8 cellular contexts compared by ENCODE assay signal in genomic region chr13:27533155-27533643, GRCh38.
A peak's percentile ranks its signal among the peaks of the same experiment; 100 is the strongest.
DNase-seq lines count a peak whose midpoint lies in the region; ATAC-seq and TF ChIP-seq lines count a peak whose summit lies in the region.

No MANE protein-coding gene starts in this region.

- DNase-seq in GOT3 (lab: John Stamatoyannopoulos, UW), result peak; percentile 50
- DNase-seq in activated T-cell treated with anti-CD3 and anti-CD28 coated beads, Interleukin-2, amount 50 U/mL, for 48 hours, result peak; percentile 64 to 70
- no peak for DNase-seq in esophagus squamous epithelium (lab: John Stamatoyannopoulos, UW)
- peak; percentile 88 for DNase-seq in myocyte (ENCODE audit: low read depth)
- peak; percentile 10 for DNase-seq in stimulated activated naive B cell treated with anti-CD40 and anti-IgM and Interleukin-4, amounts not matched to agents 10 μg/mL and 1 μg/mL and 100 μg/mL, for 72 hours
- no peak for DNase-seq in cortex of kidney (lab: John Stamatoyannopoulos, UW)

- H3K4me3 Mint-ChIP-seq in stimulated activated naive B cell treated with anti-CD40 and anti-IgM and Interleukin-4, amounts not matched to agents 10 μg/mL and 1 μg/mL and 100 μg/mL, for 72 hours, result peak overlapping the region in 1 of 2 donors; percentile 68

- H3K9ac ChIP-seq in OCI-LY3 (ENCODE audit: low read length), result no peak overlapping the region

- no peaks in the 10 kb centered on the region for H3K27me3 ChIP-seq in OCI-LY3 (ENCODE audit: low read depth, low read length)
- no peaks in the 10 kb centered on the region for H3K27me3 ChIP-seq in esophagus squamous epithelium

- peaks cover 0 to 11% of the 10 kb centered on the region in 2 donors for H3K36me3 Mint-ChIP-seq in stimulated activated naive B cell treated with anti-CD40 and anti-IgM and Interleukin-4, amounts not matched to agents 10 μg/mL and 1 μg/mL and 100 μg/mL, for 72 hours

- no peak for TF ChIP-seq POLR2A in esophagus squamous epithelium (IDR thresholded peaks at IDR 0.05)

- H3K4me2 ChIP-seq in OCI-LY3 (ENCODE audit: low read length), result peak overlapping the region; percentile 18; the same call in 1 of the 2 replicates

- peaks cover 0 to 4% of the 10 kb centered on the region in 2 donors for H3K9me3 Mint-ChIP-seq in stimulated activated naive B cell treated with anti-CD40 and anti-IgM and Interleukin-4, amounts not matched to agents 10 μg/mL and 1 μg/mL and 100 μg/mL, for 72 hours

- H3K4me3 ChIP-seq in OCI-LY3 (ENCODE audit: low read length) (no peak overlapping the region), esophagus squamous epithelium (peak overlapping the region in 1 of 4 donors; percentile 40)

- intact Hi-C loops in esophagus squamous epithelium (cut with DNase I), result loop anchor here (10.0 kb wide), 1 partner anchor 292 kb away; no protein-coding TSS in a partner anchor

- H3K27ac ChIP-seq in 22Rv1, result no peak overlapping the region
- H3K27ac ChIP-seq in OCI-LY3 (ENCODE audit: low read length), result no peak overlapping the region
- no peak overlapping the region for H3K27ac ChIP-seq in esophagus squamous epithelium

- H3K4me1 ChIP-seq in OCI-LY3 (ENCODE audit: low read length), result peaks cover 25% of the 10 kb centered on the region
- peaks cover 0 to 7% (median 0%) of the 10 kb centered on the region in 3 donors for H3K4me1 ChIP-seq in esophagus squamous epithelium

- H3K4me1 Mint-ChIP-seq in stimulated activated naive B cell treated with anti-CD40 and anti-IgM and Interleukin-4, amounts not matched to agents 10 μg/mL and 1 μg/mL and 100 μg/mL, for 72 hours, result peaks cover 15 to 29% of the 10 kb centered on the region in 2 donors

- H3K27ac Mint-ChIP-seq in stimulated activated naive B cell treated with anti-CD40 and anti-IgM and Interleukin-4, amounts not matched to agents 10 μg/mL and 1 μg/mL and 100 μg/mL, for 72 hours, result no peak overlapping the region

- no peaks in the 10 kb centered on the region for H3K79me2 ChIP-seq in OCI-LY3 (ENCODE audit: low read length)

- peak; percentile 97 for TF ChIP-seq CTCF in 22Rv1 (IDR thresholded peaks at IDR 0.05)
- TF ChIP-seq CTCF in OCI-LY3 (IDR thresholded peaks at IDR 0.05; ENCODE audit: low read depth, low read length), result peak; percentile 83
- TF ChIP-seq CTCF in esophagus squamous epithelium (IDR thresholded peaks at IDR 0.05), result peak; percentile 70 to 89 (median 82)

- peak; percentile 57 to 85 for ATAC-seq in stimulated activated naive B cell treated with anti-CD40 and anti-IgM and Interleukin-4, amounts not matched to agents 10 μg/mL and 1 μg/mL and 100 μg/mL, for 72 hours (replicated peaks)

- H2AFZ ChIP-seq in OCI-LY3 (ENCODE audit: low read depth, low read length), result peak overlapping the region; percentile 52; the same call in 1 of the 2 replicates

- no peaks in the 10 kb centered on the region for H4K20me1 ChIP-seq in OCI-LY3 (ENCODE audit: insufficient read depth, low read length)

- peaks cover 0 to under 1% of the 10 kb centered on the region in 2 donors for H3K27me3 Mint-ChIP-seq in stimulated activated naive B cell treated with anti-CD40 and anti-IgM and Interleukin-4, amounts not matched to agents 10 μg/mL and 1 μg/mL and 100 μg/mL, for 72 hours

- peaks cover 5% of the 10 kb centered on the region; the same call in 1 of the 2 replicates for H3K9me3 ChIP-seq in OCI-LY3 (ENCODE audit: insufficient read depth, low read length)
- H3K9me3 ChIP-seq in esophagus squamous epithelium, result no peaks in the 10 kb centered on the region

- WGBS in esophagus squamous epithelium, 2 donors, result 28% methylated on average over 10 of the region's 19 CpGs; no CpG with 5 or more reads in 1 of the 2 donors

- H3K36me3 ChIP-seq in OCI-LY3 (replicated peaks; ENCODE audit: low read depth, low read length) (peaks cover 6% of the 10 kb centered on the region), esophagus squamous epithelium (no peaks in the 10 kb centered on the region)

Comparison
In these comparisons a context has a peak if more than half of its experiments do, and no peak if none do; other contexts are left out.
1. DNase-seq: peak in GOT3 (single experiment), activated T-cell treated with anti-CD3 and anti-CD28 coated beads, Interleukin-2, amount 50 U/mL, for 48 hours (2 of 2), myocyte (single experiment) and stimulated activated naive B cell treated with anti-CD40 and anti-IgM and Interleukin-4, amounts not matched to agents 10 μg/mL and 1 μg/mL and 100 μg/mL, for 72 hours (single experiment); none in esophagus squamous epithelium (single experiment) and cortex of kidney (single experiment).
2. Peak in every context shown above with its lines, with median percentiles within 50 percentile points of each other: CTCF ChIP-seq.